In genomic region chr2:127663566-127664064, GRCh38 we compare ENCODE assay signal across 13 cellular contexts. TPM values are rescaled to one million over a fixed set of nuclear protein-coding genes. Genes with fewer than 3 reads are reported as not detected.
DNase-seq lines count a peak whose midpoint lies in the region; ATAC-seq and TF ChIP-seq lines count a peak whose summit lies in the region.
"Had no signal": no experiment of that assay in that cellular context is flagged by ENCODE, and none has a peak within 500 bp of the region (broad histone marks: within the 10 kb centered on the region; RNA-seq: fewer than 3 reads in every experiment).

No MANE protein-coding gene starts in this region.

- no peak for TF ChIP-seq POLR2A in spleen (IDR thresholded peaks at IDR 0.05)

- H3K9me3 Mint-ChIP-seq in mesothelial cell of epicardium: peaks cover 8% of the 10 kb centered on the region

- H3K27ac ChIP-seq in HUES64 (ENCODE audit: low read depth, low read length) (no peak overlapping the region), spleen (peak overlapping the region; percentile 44 to 88 (median 83))
- H3K27ac ChIP-seq: brain microvascular endothelial cell had no signal

- H3K4me3 ChIP-seq in HUES64 (ENCODE audit: low read length) (peak overlapping the region; percentile 61), spleen (peak overlapping the region in 4 of 8 donors; percentile 5 to 57 (median 30))

- no peak for TF ChIP-seq CTCF in mesothelial cell of epicardium (IDR thresholded peaks at IDR 0.05; ENCODE audit: unreplicated experiment)
- TF ChIP-seq CTCF in spleen (IDR thresholded peaks at IDR 0.05 in 8 of 11, conservative IDR thresholded peaks at IDR 0.05 in 3 of 11): no peak

- intact Hi-C loops in spleen (cut with DNase I; ENCODE audit: low total_unique reads): no loop called here

- no peaks in the 10 kb centered on the region for H3K36me3 ChIP-seq in HUES64 (ENCODE audit: insufficient read depth, low read length)
- H3K36me3 ChIP-seq in spleen: peaks cover 0 to 9% (median 0%) of the 10 kb centered on the region in 6 donors
- H3K36me3 ChIP-seq: brain microvascular endothelial cell had no signal

- H3K27me3 ChIP-seq in HUES64 (ENCODE audit: insufficient read depth, low read length) (peaks cover 47% of the 10 kb centered on the region), spleen (replicated peaks in 1 of 7) (peaks cover 0 to 58% (median 13%) of the 10 kb centered on the region in 7 donors)

- H3K4me1 Mint-ChIP-seq in mesothelial cell of epicardium: peaks cover 4% of the 10 kb centered on the region

- peaks cover 46% of the 10 kb centered on the region for H3K27me3 Mint-ChIP-seq in mesothelial cell of epicardium (ENCODE audit: low read depth)

- DNase-seq in effector CD4-positive, alpha-beta T cell: peak; percentile 0
- no peak for DNase-seq in mesothelial cell of epicardium (ENCODE audit: low spot score in 2 of 2, unreplicated experiment in 2 of 2)
- DNase-seq in spleen: peak; percentile 66
- no peak for DNase-seq in activated CD8-positive, alpha-beta memory T cell treated with anti-CD3 and anti-CD28 coated beads, Interleukin-2, amount 50 U/mL, for 48 hours
- no peak for DNase-seq in OCI-M2 (lab: John Stamatoyannopoulos, UW; ENCODE audit: unreplicated experiment)
- no peak for DNase-seq in stimulated activated CD4-positive, alpha-beta T cell treated with anti-CD3 and anti-CD28 coated beads, Interleukin-4, amount 100 ng/mL, for 4 hours
- DNase-seq: activated CD8-positive, alpha-beta T cell treated with anti-CD3 and anti-CD28 coated beads, Interleukin-2, amount 10 ng/mL, durations not matched to agents 7 days and 5 days; activated gamma-delta T cell treated with Interleukin-2 at 50 U/mL for 16 hours; brain microvascular endothelial cell had no signal

- ATAC-seq in HG03432 (IDR thresholded peaks at IDR 0.05; ENCODE audit: unreplicated experiment): no peak
- ATAC-seq: activated CD8-positive, alpha-beta T cell treated with anti-CD3 and anti-CD28 coated beads, Interleukin-2, amount 10 ng/mL, durations not matched to agents 7 days and 5 days had no signal

- no peak overlapping the region for H3K9ac ChIP-seq in HUES64 (ENCODE audit: low read depth, low read length)

- H3K4me1 ChIP-seq in HUES64 (ENCODE audit: insufficient read depth, low read length) (no peaks in the 10 kb centered on the region; the same call in 1 of the 2 replicates), spleen (peaks cover 14 to 76% (median 47%) of the 10 kb centered on the region in 6 donors)

- H3K27ac Mint-ChIP-seq in mesothelial cell of epicardium: no peak overlapping the region
- H3K27ac Mint-ChIP-seq: activated CD8-positive, alpha-beta T cell treated with anti-CD3 and anti-CD28 coated beads, Interleukin-2, amount 10 ng/mL, durations not matched to agents 7 days and 5 days had no signal

- H3K9me3 ChIP-seq in HUES64 (ENCODE audit: insufficient read depth, low read depth, low read length) (no peaks in the 10 kb centered on the region), spleen (no peaks in the 10 kb centered on the region)

- peak overlapping the region; percentile 26 for H3K4me3 Mint-ChIP-seq in mesothelial cell of epicardium
- H3K4me3 Mint-ChIP-seq: activated CD8-positive, alpha-beta T cell treated with anti-CD3 and anti-CD28 coated beads, Interleukin-2, amount 10 ng/mL, durations not matched to agents 7 days and 5 days had no signal

- 77% methylated on average over 6 of the region's 6 CpGs for WGBS in HUES64
- WGBS in spleen, 5 donors: 62 to 88% (median 71%) methylated on average over 6 of the region's 6 CpGs

- H3K36me3 Mint-ChIP-seq in mesothelial cell of epicardium: no peaks in the 10 kb centered on the region

RNA-seq across cellular contexts. Expression of gene LIMS2, which starts 11.7 kb away (rescaled TPM):
- 3.1 TPM for polyA plus RNA-seq in HUES64 (2013, experiment 1 of 2)
- polyA plus RNA-seq in HUES64 (2013, experiment 2 of 2): 2.0 TPM
- total RNA-seq in mesothelial cell of epicardium (11.9 to 13.0 TPM (median 11.9 TPM) in 3 replicates), spleen (100 to 1,000 TPM in 3 of 7 donors, 10 to 100 TPM in 4; 62.5 to 190 (median 76.3) TPM)
- polyA plus RNA-seq in spleen: 100 to 1,000 TPM in 2 of 3 donors, 10 to 100 TPM in 1; 76.1 to 437 (median 328) TPM

RNA-seq across cellular contexts. Expression of gene GPR17, which starts 17.7 kb away (rescaled TPM):
- polyA plus RNA-seq in HUES64 (2013, experiment 1 of 2): 0.10 TPM
- 0.32 TPM for polyA plus RNA-seq in HUES64 (2013, experiment 2 of 2)
- not detected in 3 replicates for total RNA-seq in mesothelial cell of epicardium
- under 1 TPM in 3 of 7 donors, not detected in 4; 0.22 to 0.79 (median 0.23) TPM for total RNA-seq in spleen
- polyA plus RNA-seq in spleen: 1 to 10 TPM in 1 of 3 donors, under 1 TPM in 2; 0.09 to 1.9 (median 0.26) TPM
- total RNA-seq: activated CD8-positive, alpha-beta T cell treated with anti-CD3 and anti-CD28 coated beads, Interleukin-2, amount 10 ng/mL, durations not matched to agents 7 days and 5 days; kidney epithelial cell had no signal
- polyA plus RNA-seq: BJ had no signal

RNA-seq across cellular contexts. Expression of gene SFT2D3, which starts 37.7 kb away (rescaled TPM):
- polyA plus RNA-seq in HUES64 (2013, experiment 1 of 2): 8.6 TPM
- polyA plus RNA-seq in HUES64 (2013, experiment 2 of 2): 10.7 TPM
- total RNA-seq in mesothelial cell of epicardium: 11.6 to 12.9 TPM (median 12.1 TPM) in 3 replicates
- total RNA-seq in spleen: 10 to 100 TPM in 3 of 7 donors, 1 to 10 TPM in 4; 3.7 to 13.2 (median 9.6) TPM
- 1 to 10 TPM; 8.3 to 9.0 (median 8.8) TPM for polyA plus RNA-seq in spleen

Comparison
In these comparisons a context has a peak if more than half of its experiments do, and no peak if none do; other contexts are left out.
1. DNase-seq: peak in effector CD4-positive, alpha-beta T cell (single experiment) and spleen (single experiment); none in mesothelial cell of epicardium (0 of 2), activated CD8-positive, alpha-beta memory T cell treated with anti-CD3 and anti-CD28 coated beads, Interleukin-2, amount 50 U/mL, for 48 hours (single experiment), OCI-M2 (single experiment) and stimulated activated CD4-positive, alpha-beta T cell treated with anti-CD3 and anti-CD28 coated beads, Interleukin-4, amount 100 ng/mL, for 4 hours (0 of 2).